In the genomic region with DNA sequence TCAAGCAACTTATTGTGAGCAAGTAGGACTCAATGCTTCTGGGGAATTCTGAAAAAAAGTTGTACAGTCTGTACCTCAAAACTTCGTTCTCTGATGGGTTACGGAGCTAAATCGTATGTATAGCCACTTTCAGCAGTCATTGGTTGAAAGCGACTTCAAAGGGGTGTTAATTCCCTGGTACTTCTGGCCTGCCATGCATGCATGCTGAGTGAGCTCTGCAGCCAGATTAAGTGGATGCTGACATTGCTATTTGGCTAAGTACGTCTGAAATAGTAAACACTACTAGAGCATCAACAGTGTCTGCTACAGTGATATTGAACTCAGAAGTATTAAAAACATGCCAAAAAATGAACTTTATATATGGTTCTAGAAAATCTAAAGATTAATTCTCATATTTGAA, we compare ENCODE assay signal across 1 cellular context.
TF ChIP-seq lines count a peak whose summit lies in the region.

No MANE protein-coding gene starts in this region.

TF ChIP-seq in WTC11, 78 proteins besides CTCF, POLR2A, EP300 and RAD21 (continued from another document):
- TF ChIP-seq, protein P1, sequence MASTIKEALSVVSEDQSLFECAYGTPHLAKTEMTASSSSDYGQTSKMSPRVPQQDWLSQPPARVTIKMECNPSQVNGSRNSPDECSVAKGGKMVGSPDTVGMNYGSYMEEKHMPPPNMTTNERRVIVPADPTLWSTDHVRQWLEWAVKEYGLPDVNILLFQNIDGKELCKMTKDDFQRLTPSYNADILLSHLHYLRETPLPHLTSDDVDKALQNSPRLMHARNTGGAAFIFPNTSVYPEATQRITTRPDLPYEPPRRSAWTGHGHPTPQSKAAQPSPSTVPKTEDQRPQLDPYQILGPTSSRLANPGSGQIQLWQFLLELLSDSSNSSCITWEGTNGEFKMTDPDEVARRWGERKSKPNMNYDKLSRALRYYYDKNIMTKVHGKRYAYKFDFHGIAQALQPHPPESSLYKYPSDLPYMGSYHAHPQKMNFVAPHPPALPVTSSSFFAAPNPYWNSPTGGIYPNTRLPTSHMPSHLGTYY (CRISPR knock-in tag; IDR thresholded peaks at IDR 0.05): no peak
- no peak for TF ChIP-seq CREM (CRISPR knock-in tag; IDR thresholded peaks at IDR 0.05)
